Comparison of ENCODE assay signal across 1 cellular context in genomic region chr2:85544254-85544691, GRCh38.
TF ChIP-seq lines count a peak whose summit lies in the region.

No MANE protein-coding gene starts in this region.

TF ChIP-seq in K562, 482 proteins besides CTCF, POLR2A, EP300 and RAD21:
- TF ChIP-seq POLR2AphosphoS2 (IDR thresholded peaks at IDR 0.05; ENCODE audit: low read length) = 0 out of 2 replicates have a peak, but pooled peaks have one; percentile 64
- 0 out of 2 replicates have a peak, but pooled peaks have one; percentile 24 for TF ChIP-seq SUPT5H (IDR thresholded peaks at IDR 0.05)
- TF ChIP-seq, protein P1, sequence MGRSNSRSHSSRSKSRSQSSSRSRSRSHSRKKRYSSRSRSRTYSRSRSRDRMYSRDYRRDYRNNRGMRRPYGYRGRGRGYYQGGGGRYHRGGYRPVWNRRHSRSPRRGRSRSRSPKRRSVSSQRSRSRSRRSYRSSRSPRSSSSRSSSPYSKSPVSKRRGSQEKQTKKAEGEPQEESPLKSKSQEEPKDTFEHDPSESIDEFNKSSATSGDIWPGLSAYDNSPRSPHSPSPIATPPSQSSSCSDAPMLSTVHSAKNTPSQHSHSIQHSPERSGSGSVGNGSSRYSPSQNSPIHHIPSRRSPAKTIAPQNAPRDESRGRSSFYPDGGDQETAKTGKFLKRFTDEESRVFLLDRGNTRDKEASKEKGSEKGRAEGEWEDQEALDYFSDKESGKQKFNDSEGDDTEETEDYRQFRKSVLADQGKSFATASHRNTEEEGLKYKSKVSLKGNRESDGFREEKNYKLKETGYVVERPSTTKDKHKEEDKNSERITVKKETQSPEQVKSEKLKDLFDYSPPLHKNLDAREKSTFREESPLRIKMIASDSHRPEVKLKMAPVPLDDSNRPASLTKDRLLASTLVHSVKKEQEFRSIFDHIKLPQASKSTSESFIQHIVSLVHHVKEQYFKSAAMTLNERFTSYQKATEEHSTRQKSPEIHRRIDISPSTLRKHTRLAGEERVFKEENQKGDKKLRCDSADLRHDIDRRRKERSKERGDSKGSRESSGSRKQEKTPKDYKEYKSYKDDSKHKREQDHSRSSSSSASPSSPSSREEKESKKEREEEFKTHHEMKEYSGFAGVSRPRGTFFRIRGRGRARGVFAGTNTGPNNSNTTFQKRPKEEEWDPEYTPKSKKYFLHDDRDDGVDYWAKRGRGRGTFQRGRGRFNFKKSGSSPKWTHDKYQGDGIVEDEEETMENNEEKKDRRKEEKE (IDR thresholded peaks at IDR 0.05; ENCODE audit: borderline replicate concordance in 1 of 2, control insufficient read depth in 1 of 2, low read depth in 2 of 2, low read length in 1 of 2) = 0 out of 4 replicates have a peak, but pooled peaks of 1 of the 2 experiments have one; percentile 0
- 0 out of 2 replicates have a peak, but pooled peaks have one; percentile 29 for TF ChIP-seq POLR2AphosphoS5 (IDR thresholded peaks at IDR 0.05; ENCODE audit: control insufficient read depth, insufficient read depth, low read depth, low read length)
- TF ChIP-seq, protein P2, sequence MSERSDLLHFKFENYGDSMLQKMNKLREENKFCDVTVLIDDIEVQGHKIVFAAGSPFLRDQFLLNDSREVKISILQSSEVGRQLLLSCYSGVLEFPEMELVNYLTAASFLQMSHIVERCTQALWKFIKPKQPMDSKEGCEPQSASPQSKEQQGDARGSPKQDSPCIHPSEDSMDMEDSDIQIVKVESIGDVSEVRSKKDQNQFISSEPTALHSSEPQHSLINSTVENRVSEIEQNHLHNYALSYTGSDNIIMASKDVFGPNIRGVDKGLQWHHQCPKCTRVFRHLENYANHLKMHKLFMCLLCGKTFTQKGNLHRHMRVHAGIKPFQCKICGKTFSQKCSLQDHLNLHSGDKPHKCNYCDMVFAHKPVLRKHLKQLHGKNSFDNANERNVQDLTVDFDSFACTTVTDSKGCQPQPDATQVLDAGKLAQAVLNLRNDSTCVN (CRISPR knock-in tag; IDR thresholded peaks at IDR 0.05) = peak; percentile 9; the same call in 1 of the 2 replicates
- peak; percentile 54 for TF ChIP-seq RBFOX2 (IDR thresholded peaks at IDR 0.05; ENCODE audit: low read depth, low read length)
